Comparison of ENCODE assay signal across 8 cellular contexts in the genomic region with DNA sequence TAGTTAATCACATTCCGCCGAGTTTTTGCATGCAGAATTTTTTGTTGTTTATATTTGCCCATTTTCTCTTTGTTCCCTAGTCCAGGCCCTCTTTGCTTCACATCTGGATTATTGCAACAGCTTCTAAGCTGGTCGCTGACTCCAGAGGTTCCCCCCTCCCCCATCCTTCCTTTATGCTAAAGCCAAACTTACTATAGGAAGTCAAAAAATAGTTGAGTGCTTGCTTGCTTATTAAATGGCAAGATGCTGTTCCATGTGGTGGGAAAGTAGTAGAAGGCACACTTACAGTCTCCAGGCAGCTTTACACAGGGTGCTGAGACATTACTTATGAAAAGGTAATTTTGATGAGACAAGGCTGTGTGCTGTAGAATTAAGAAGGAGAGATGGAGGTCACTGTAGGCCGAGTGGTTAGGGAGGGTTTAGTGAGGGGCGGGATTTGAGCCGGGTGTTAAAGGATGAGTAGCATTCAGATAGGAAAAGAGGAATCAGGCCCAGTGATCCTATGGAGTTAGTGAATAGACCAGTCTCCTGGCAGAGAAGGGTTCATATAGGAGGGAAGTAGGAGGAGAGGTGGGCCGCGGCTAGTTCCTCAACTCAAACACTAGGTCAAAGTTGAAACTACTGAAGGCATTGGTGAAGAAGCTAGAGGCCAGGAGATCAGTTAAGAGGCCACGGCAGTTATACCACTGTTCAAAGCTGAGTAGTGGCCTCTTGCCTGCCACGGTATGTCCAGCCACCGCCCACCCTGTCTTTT. TPM values are rescaled to one million over a fixed set of nuclear protein-coding genes. Genes with fewer than 3 reads are reported as not detected.
DNase-seq lines count a peak whose midpoint lies in the region; ATAC-seq and TF ChIP-seq lines count a peak whose summit lies in the region.

No MANE protein-coding gene starts in this region.

- H3K9me3 Mint-ChIP-seq in activated CD4-positive, alpha-beta T cell treated with anti-CD3 and anti-CD28 coated beads, Interleukin-2, amount 10 ng/mL, durations not matched to agents 24 days and 14 days: no peaks in the 10 kb centered on the region
- H3K9me3 Mint-ChIP-seq in WTC11: no peaks in the 10 kb centered on the region
- H3K9me3 Mint-ChIP-seq in stimulated activated memory B cell treated with anti-CD40 and anti-IgM and Interleukin-4, amounts not matched to agents 10 μg/mL and 1 μg/mL and 100 μg/mL, for 72 hours: no peaks in the 10 kb centered on the region

- intact Hi-C loops in activated CD4-positive, alpha-beta T cell treated with anti-CD3 and anti-CD28 coated beads, Interleukin-2, amount 10 ng/mL, durations not matched to agents 24 days and 14 days (cut with micrococcal nuclease): loop anchor here (2.0 to 5.0 kb wide), 2 partner anchors 50 to 57 kb away; partner anchors contain the start of genes RALGPS1 and ZBTB43
- intact Hi-C loops in left ventricle myocardium inferior (cut with micrococcal nuclease): no loop called here

- H3K4me3 Mint-ChIP-seq in activated CD4-positive, alpha-beta T cell treated with anti-CD3 and anti-CD28 coated beads, Interleukin-2, amount 10 ng/mL, durations not matched to agents 24 days and 14 days: peak overlapping the region; percentile 90
- H3K4me3 Mint-ChIP-seq in WTC11: peak overlapping the region; percentile 81
- peak overlapping the region; percentile 78 for H3K4me3 Mint-ChIP-seq in stimulated activated memory B cell treated with anti-CD40 and anti-IgM and Interleukin-4, amounts not matched to agents 10 μg/mL and 1 μg/mL and 100 μg/mL, for 72 hours

- H3K9me3 ChIP-seq in left ventricle myocardium inferior (replicated peaks): no peaks in the 10 kb centered on the region

- peaks cover 16% of the 10 kb centered on the region for H3K36me3 ChIP-seq in left ventricle myocardium inferior

- DNase-seq in activated CD4-positive, alpha-beta T cell treated with anti-CD3 and anti-CD28 coated beads, Interleukin-2, amount 10 ng/mL, durations not matched to agents 24 days and 14 days: peak; percentile 69
- no peak for DNase-seq in activated CD4-positive, alpha-beta T cell treated with anti-CD3 and anti-CD28 coated beads for 1 hour
- DNase-seq in WTC11 (ENCODE audit: low spot score) (no peak), left ventricle myocardium inferior (no peak), NCI-H69 (lab: John Stamatoyannopoulos, UW) (no peak)
- DNase-seq in effector CD8-positive, alpha-beta T cell (lab: John Stamatoyannopoulos, UW): no peak

- peaks cover 45% of the 10 kb centered on the region for H3K4me1 ChIP-seq in left ventricle myocardium inferior

- H3K27ac ChIP-seq in left ventricle myocardium inferior (replicated peaks): peak overlapping the region; percentile 96

- ATAC-seq in WTC11 (peak; percentile 9), GM21381 (IDR thresholded peaks at IDR 0.05; ENCODE audit: unreplicated experiment) (no peak)
- ATAC-seq in stimulated activated memory B cell treated with anti-CD40 and anti-IgM and Interleukin-4, amounts not matched to agents 10 μg/mL and 1 μg/mL and 100 μg/mL, for 72 hours: no peak

- peaks cover 22% of the 10 kb centered on the region for H3K4me1 Mint-ChIP-seq in activated CD4-positive, alpha-beta T cell treated with anti-CD3 and anti-CD28 coated beads, Interleukin-2, amount 10 ng/mL, durations not matched to agents 24 days and 14 days
- peaks cover 23% of the 10 kb centered on the region for H3K4me1 Mint-ChIP-seq in WTC11
- peaks cover 37% of the 10 kb centered on the region for H3K4me1 Mint-ChIP-seq in stimulated activated memory B cell treated with anti-CD40 and anti-IgM and Interleukin-4, amounts not matched to agents 10 μg/mL and 1 μg/mL and 100 μg/mL, for 72 hours

- H3K27ac Mint-ChIP-seq in activated CD4-positive, alpha-beta T cell treated with anti-CD3 and anti-CD28 coated beads, Interleukin-2, amount 10 ng/mL, durations not matched to agents 24 days and 14 days: peak overlapping the region; percentile 82
- H3K27ac Mint-ChIP-seq in WTC11: peak overlapping the region; percentile 54
- H3K27ac Mint-ChIP-seq in stimulated activated memory B cell treated with anti-CD40 and anti-IgM and Interleukin-4, amounts not matched to agents 10 μg/mL and 1 μg/mL and 100 μg/mL, for 72 hours: peak overlapping the region; percentile 30

- CTCF ChIA-PET in WTC11 (lab: Charles Lee): interaction anchor here (1.3 to 2.9 kb wide), 2 partner anchors 25 to 52 kb away, joined by 3 to 9 read pairs; partner anchors contain the start of gene RALGPS1

- TF ChIP-seq CTCF in WTC11 (IDR thresholded peaks at IDR 0.05) (no peak), left ventricle myocardium inferior (IDR thresholded peaks at IDR 0.05; ENCODE audit: borderline replicate concordance) (no peak)

- H3K27me3 Mint-ChIP-seq in activated CD4-positive, alpha-beta T cell treated with anti-CD3 and anti-CD28 coated beads, Interleukin-2, amount 10 ng/mL, durations not matched to agents 24 days and 14 days: peaks cover 16% of the 10 kb centered on the region
- peaks cover 19% of the 10 kb centered on the region for H3K27me3 Mint-ChIP-seq in WTC11 (ENCODE audit: low read depth)
- H3K27me3 Mint-ChIP-seq in stimulated activated memory B cell treated with anti-CD40 and anti-IgM and Interleukin-4, amounts not matched to agents 10 μg/mL and 1 μg/mL and 100 μg/mL, for 72 hours: no peaks in the 10 kb centered on the region

- H3K4me3 ChIP-seq in left ventricle myocardium inferior: peak overlapping the region; percentile 91

- peaks cover 18% of the 10 kb centered on the region for H3K36me3 Mint-ChIP-seq in activated CD4-positive, alpha-beta T cell treated with anti-CD3 and anti-CD28 coated beads, Interleukin-2, amount 10 ng/mL, durations not matched to agents 24 days and 14 days (ENCODE audit: low read depth)
- peaks cover 14% of the 10 kb centered on the region for H3K36me3 Mint-ChIP-seq in WTC11
- peaks cover 20% of the 10 kb centered on the region for H3K36me3 Mint-ChIP-seq in stimulated activated memory B cell treated with anti-CD40 and anti-IgM and Interleukin-4, amounts not matched to agents 10 μg/mL and 1 μg/mL and 100 μg/mL, for 72 hours

- no peaks in the 10 kb centered on the region for H3K27me3 ChIP-seq in left ventricle myocardium inferior (ENCODE audit: low read depth)

- POLR2A ChIA-PET in WTC11 (lab: Charles Lee): no interaction called here

TF ChIP-seq in WTC11, 78 proteins besides CTCF, POLR2A, EP300 and RAD21 (continues in another document):
- TF ChIP-seq, protein P1, sequence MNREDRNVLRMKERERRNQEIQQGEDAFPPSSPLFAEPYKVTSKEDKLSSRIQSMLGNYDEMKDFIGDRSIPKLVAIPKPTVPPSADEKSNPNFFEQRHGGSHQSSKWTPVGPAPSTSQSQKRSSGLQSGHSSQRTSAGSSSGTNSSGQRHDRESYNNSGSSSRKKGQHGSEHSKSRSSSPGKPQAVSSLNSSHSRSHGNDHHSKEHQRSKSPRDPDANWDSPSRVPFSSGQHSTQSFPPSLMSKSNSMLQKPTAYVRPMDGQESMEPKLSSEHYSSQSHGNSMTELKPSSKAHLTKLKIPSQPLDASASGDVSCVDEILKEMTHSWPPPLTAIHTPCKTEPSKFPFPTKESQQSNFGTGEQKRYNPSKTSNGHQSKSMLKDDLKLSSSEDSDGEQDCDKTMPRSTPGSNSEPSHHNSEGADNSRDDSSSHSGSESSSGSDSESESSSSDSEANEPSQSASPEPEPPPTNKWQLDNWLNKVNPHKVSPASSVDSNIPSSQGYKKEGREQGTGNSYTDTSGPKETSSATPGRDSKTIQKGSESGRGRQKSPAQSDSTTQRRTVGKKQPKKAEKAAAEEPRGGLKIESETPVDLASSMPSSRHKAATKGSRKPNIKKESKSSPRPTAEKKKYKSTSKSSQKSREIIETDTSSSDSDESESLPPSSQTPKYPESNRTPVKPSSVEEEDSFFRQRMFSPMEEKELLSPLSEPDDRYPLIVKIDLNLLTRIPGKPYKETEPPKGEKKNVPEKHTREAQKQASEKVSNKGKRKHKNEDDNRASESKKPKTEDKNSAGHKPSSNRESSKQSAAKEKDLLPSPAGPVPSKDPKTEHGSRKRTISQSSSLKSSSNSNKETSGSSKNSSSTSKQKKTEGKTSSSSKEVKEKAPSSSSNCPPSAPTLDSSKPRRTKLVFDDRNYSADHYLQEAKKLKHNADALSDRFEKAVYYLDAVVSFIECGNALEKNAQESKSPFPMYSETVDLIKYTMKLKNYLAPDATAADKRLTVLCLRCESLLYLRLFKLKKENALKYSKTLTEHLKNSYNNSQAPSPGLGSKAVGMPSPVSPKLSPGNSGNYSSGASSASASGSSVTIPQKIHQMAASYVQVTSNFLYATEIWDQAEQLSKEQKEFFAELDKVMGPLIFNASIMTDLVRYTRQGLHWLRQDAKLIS (CRISPR knock-in tag; IDR thresholded peaks at IDR 0.05; ENCODE audit: borderline replicate concordance): no peak
- no peak for TF ChIP-seq ZNF396 (CRISPR knock-in tag; IDR thresholded peaks at IDR 0.05; ENCODE audit: borderline replicate concordance)
- TF ChIP-seq PREB (CRISPR knock-in tag; IDR thresholded peaks at IDR 0.05; ENCODE audit: borderline replicate concordance): no peak
- TF ChIP-seq RELA (CRISPR knock-in tag; IDR thresholded peaks at IDR 0.05; ENCODE audit: borderline replicate concordance): no peak

RNA-seq across cellular contexts. Expression of gene ZBTB34, which starts 1.4 kb away (rescaled TPM):
- 7.0 and 7.6 TPM in 2 replicates for total RNA-seq in activated CD4-positive, alpha-beta T cell treated with anti-CD3 and anti-CD28 coated beads, Interleukin-2, amount 10 ng/mL, durations not matched to agents 24 days and 14 days
- 15.9 to 18.4 TPM (median 16.9 TPM) in 3 replicates for total RNA-seq in WTC11 (2021)
- 4.5 TPM for total RNA-seq in left ventricle myocardium inferior

RNA-seq across cellular contexts. Expression of gene RALGPS1, which starts 52.7 kb away (rescaled TPM):
- 1.7 and 2.0 TPM in 2 replicates for total RNA-seq in activated CD4-positive, alpha-beta T cell treated with anti-CD3 and anti-CD28 coated beads, Interleukin-2, amount 10 ng/mL, durations not matched to agents 24 days and 14 days
- total RNA-seq in WTC11 (2021) (26.1 to 28.5 TPM (median 27.4 TPM) in 3 replicates), left ventricle myocardium inferior (18.9 TPM)

RNA-seq across cellular contexts. Expression of gene ZBTB43, which starts 57.0 kb away (rescaled TPM):
- total RNA-seq in activated CD4-positive, alpha-beta T cell treated with anti-CD3 and anti-CD28 coated beads, Interleukin-2, amount 10 ng/mL, durations not matched to agents 24 days and 14 days: 10.6 and 18.8 TPM in 2 replicates
- total RNA-seq in WTC11 (2021): 13.6 to 23.8 TPM (median 14.7 TPM) in 3 replicates
- total RNA-seq in left ventricle myocardium inferior: 30.2 TPM

Comparison
In these comparisons a context has a peak if more than half of its experiments do, and no peak if none do; other contexts are left out.
1. H3K27ac Mint-ChIP-seq: peak in every context shown above with its lines; median percentile 82 in activated CD4-positive, alpha-beta T cell treated with anti-CD3 and anti-CD28 coated beads, Interleukin-2, amount 10 ng/mL, durations not matched to agents 24 days and 14 days; 54 in WTC11; 30 in stimulated activated memory B cell treated with anti-CD40 and anti-IgM and Interleukin-4, amounts not matched to agents 10 μg/mL and 1 μg/mL and 100 μg/mL, for 72 hours.